In the genomic region with DNA sequence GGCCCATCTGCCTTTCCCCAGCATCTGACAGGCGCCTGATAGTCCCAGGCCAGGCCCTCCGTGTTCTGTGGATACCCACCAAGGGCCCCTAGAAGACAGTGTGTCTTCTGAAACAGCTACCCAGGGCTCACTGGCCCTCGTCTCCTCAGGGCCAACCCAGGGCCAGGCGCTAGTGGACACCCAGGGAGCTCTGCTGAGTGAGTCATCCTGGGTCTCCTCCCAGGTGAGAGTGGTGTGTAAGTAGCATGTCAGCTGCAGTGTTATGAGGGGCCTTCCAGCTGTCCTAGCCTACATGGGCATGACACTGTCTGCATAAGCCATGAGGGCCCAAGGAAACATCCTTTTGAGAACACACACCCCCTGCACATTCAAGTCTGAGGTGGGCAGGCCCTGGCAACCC, we compare ENCODE assay signal across 20 cellular contexts. TPM values are rescaled to one million over a fixed set of nuclear protein-coding genes. Genes with fewer than 3 reads are reported as not detected.
DNase-seq lines count a peak whose midpoint lies in the region; ATAC-seq and TF ChIP-seq lines count a peak whose summit lies in the region.
"Had no signal": no experiment of that assay in that cellular context is flagged by ENCODE, and none has a peak within 500 bp of the region (broad histone marks: within the 10 kb centered on the region; RNA-seq: fewer than 3 reads in every experiment).

No MANE protein-coding gene starts in this region.

- no peaks in the 10 kb centered on the region for H3K9me3 ChIP-seq in prostate gland

- H3K27ac ChIP-seq in angular gyrus (ENCODE audit: low read depth, low read length) (peak overlapping the region; percentile 84), temporal lobe (ENCODE audit: low read depth, low read length) (peak overlapping the region; percentile 71), prostate gland (no peak overlapping the region)
- H3K27ac ChIP-seq: C4-2B, HL-60, SK-N-MC had no signal

- no peaks in the 10 kb centered on the region for H3K4me1 ChIP-seq in prostate gland (replicated peaks)

- no peak overlapping the region for H3K27ac Mint-ChIP-seq in nephron progenitor cell

- DNase-seq in NCI-H226 (peak; percentile 52), prostate gland (ENCODE audit: low spot score) (no peak), nephron progenitor cell (no peak)
- DNase-seq: AML-193, DMS79 treated with DMSO at 0.1 percent for 48 hours, H7, Kasumi-1, NCI-H1105, NCI-H2081, NCI-H2171 treated with DMSO at 0.1 percent for 48 hours, Right ventricle myocardium superior had no signal

- intact Hi-C loops in prostate gland (cut with DNase I), result no loop called here

- no peak overlapping the region for H3K4me3 ChIP-seq in prostate gland
- H3K4me3 ChIP-seq: SK-N-MC had no signal

- TF ChIP-seq CTCF in prostate gland (IDR thresholded peaks at IDR 0.05) (no peak), nephron progenitor cell (IDR thresholded peaks at IDR 0.05) (no peak)

- WGBS in prostate gland, result 84% methylated on average over 4 of the region's 4 CpGs

- peak; percentile 8 for ATAC-seq in esophagus mucosa
- no peak for ATAC-seq in HG03521 (IDR thresholded peaks at IDR 0.05; ENCODE audit: unreplicated experiment)

- H3K36me3 ChIP-seq in prostate gland, result no peaks in the 10 kb centered on the region

- H3K4me1 Mint-ChIP-seq in nephron progenitor cell, result peaks cover 28% of the 10 kb centered on the region

- peaks cover 10% of the 10 kb centered on the region for H3K27me3 ChIP-seq in prostate gland (replicated peaks; ENCODE audit: insufficient read depth)

- H3K27me3 Mint-ChIP-seq in nephron progenitor cell (ENCODE audit: low read depth, poor library complexity), result peaks cover 34% of the 10 kb centered on the region

- H3K36me3 Mint-ChIP-seq in nephron progenitor cell (ENCODE audit: low read depth), result no peaks in the 10 kb centered on the region
- H3K36me3 Mint-ChIP-seq: IgD-negative memory B cell had no signal

- H3K4me3 Mint-ChIP-seq in nephron progenitor cell, result no peak overlapping the region
- H3K4me3 Mint-ChIP-seq: IgD-negative memory B cell had no signal

- no peak for TF ChIP-seq POLR2A in prostate gland (IDR thresholded peaks at IDR 0.05)

- H3K9me3 Mint-ChIP-seq in nephron progenitor cell, result no peaks in the 10 kb centered on the region

RNA-seq across cellular contexts. Expression of a gene that starts 36.7 kb away (rescaled TPM):
- total RNA-seq in esophagus mucosa (0.04 TPM), temporal lobe (35.2 TPM), prostate gland (10 to 100 TPM in 1 of 2 donors, 1 to 10 TPM in 1; 4.9 to 17.0 TPM)
- total RNA-seq: HT1080, Right ventricle myocardium superior had no signal

RNA-seq across cellular contexts. Expression of a gene that starts 56.0 kb away (rescaled TPM):
- total RNA-seq in esophagus mucosa (439 TPM), temporal lobe (313 TPM), prostate gland (100 to 1,000 TPM; 121 to 213 TPM)

Comparison
In these comparisons a context has a peak if more than half of its experiments do, and no peak if none do; other contexts are left out.
1. H3K27ac ChIP-seq: peak in angular gyrus (single experiment) and temporal lobe (single experiment); none in prostate gland (0 of 2).